27 cellular contexts compared by ENCODE assay signal in the genomic region with DNA sequence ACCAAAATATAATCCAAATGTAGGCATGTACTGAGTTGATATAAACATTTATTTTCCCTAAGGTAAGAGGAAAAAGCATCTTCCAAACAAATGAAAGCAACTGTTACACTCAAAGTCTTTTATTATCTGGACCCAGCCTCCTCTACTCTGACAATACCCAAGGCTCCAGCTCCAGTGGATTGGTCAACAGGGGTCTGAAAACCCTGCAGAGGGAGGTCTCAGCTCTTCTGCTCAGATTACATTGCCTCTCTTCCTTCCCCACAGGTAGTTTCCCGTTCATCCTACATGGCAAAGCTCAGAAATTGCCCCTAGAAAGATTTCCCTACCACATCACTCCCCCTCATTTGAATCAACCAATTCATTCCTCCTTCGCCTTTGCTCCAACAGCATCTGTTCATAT.
"Had no signal": no experiment of that assay in that cellular context is flagged by ENCODE, and none has a peak within 500 bp of the region (broad histone marks: within the 10 kb centered on the region; RNA-seq: fewer than 3 reads in every experiment).

No MANE protein-coding gene starts in this region.

- DNase-seq: activated CD4-positive, alpha-beta T cell treated with anti-CD3 and anti-CD28 coated beads for 36 hours; activated CD4-positive, alpha-beta T cell treated with anti-CD3 and anti-CD28 coated beads, Interleukin-2, amount 10 ng/mL, durations not matched to agents 7 days and 5 days; activated CD4-positive, alpha-beta T cell treated with anti-CD3 and anti-CD28 coated beads, Interleukin-2, amount 50 U/mL, for 48 hours; activated CD8-positive, alpha-beta T cell treated with anti-CD3 and anti-CD28 coated beads, Interleukin-2, amount 10 ng/mL, durations not matched to agents 7 days and 5 days; activated gamma-delta T cell treated with Interleukin-2 at 50 U/mL for 16 hours; activated naive CD4-positive, alpha-beta T cell treated with anti-CD3 and anti-CD28 coated beads for 36 hours; activated T-cell treated with anti-CD3 and anti-CD28 coated beads, Interleukin-2, amount 50 U/mL, for 24 hours; adrenal gland; body of pancreas; caudate nucleus; NCI-H1048; NCI-H1105 treated with DMSO at 0.1 percent for 48 hours; NCI-H1436; NCI-H1694; NCI-H1930; NCI-H2081 treated with DMSO at 0.1 percent for 48 hours; NCI-H226; NCI-H446 treated with DMSO at 0.1 percent for 48 hours; NCI-H524; SHP77; SJCRH30; T1000; WERI-Rb-1 had no signal

- H3K27me3 ChIP-seq: adrenal gland, body of pancreas, SJCRH30 had no signal

- H3K4me3 Mint-ChIP-seq: activated CD4-positive, alpha-beta T cell treated with anti-CD3 and anti-CD28 coated beads for 36 hours; activated CD4-positive, alpha-beta T cell treated with anti-CD3 and anti-CD28 coated beads, Interleukin-2, amount 10 ng/mL, durations not matched to agents 7 days and 5 days; activated CD8-positive, alpha-beta T cell treated with anti-CD3 and anti-CD28 coated beads, Interleukin-2, amount 10 ng/mL, durations not matched to agents 7 days and 5 days; activated naive CD4-positive, alpha-beta T cell treated with anti-CD3 and anti-CD28 coated beads for 36 hours; activated T-cell treated with anti-CD3 and anti-CD28 coated beads, Interleukin-2, amount 50 U/mL, for 24 hours had no signal

- H3K4me1 ChIP-seq: adrenal gland, body of pancreas, SJCRH30 had no signal

- H3K4me2 ChIP-seq: KMS-11 had no signal

- H3K27ac Mint-ChIP-seq: activated CD4-positive, alpha-beta T cell treated with anti-CD3 and anti-CD28 coated beads for 36 hours; activated CD4-positive, alpha-beta T cell treated with anti-CD3 and anti-CD28 coated beads, Interleukin-2, amount 10 ng/mL, durations not matched to agents 7 days and 5 days; activated CD8-positive, alpha-beta T cell treated with anti-CD3 and anti-CD28 coated beads, Interleukin-2, amount 10 ng/mL, durations not matched to agents 7 days and 5 days; activated naive CD4-positive, alpha-beta T cell treated with anti-CD3 and anti-CD28 coated beads for 36 hours; activated naive CD4-positive, alpha-beta T cell treated with anti-CD3 and anti-CD28 coated beads, Interleukin-2, amount 50 U/mL, for 72 hours; activated T-cell treated with anti-CD3 and anti-CD28 coated beads, Interleukin-2, amount 50 U/mL, for 24 hours had no signal

- H3K36me3 Mint-ChIP-seq: activated naive CD4-positive, alpha-beta T cell treated with anti-CD3 and anti-CD28 coated beads, Interleukin-2, amount 50 U/mL, for 72 hours had no signal

- H3K9me3 Mint-ChIP-seq: activated CD4-positive, alpha-beta T cell treated with anti-CD3 and anti-CD28 coated beads, Interleukin-2, amount 10 ng/mL, durations not matched to agents 7 days and 5 days; activated naive CD4-positive, alpha-beta T cell treated with anti-CD3 and anti-CD28 coated beads for 36 hours; activated naive CD4-positive, alpha-beta T cell treated with anti-CD3 and anti-CD28 coated beads, Interleukin-2, amount 50 U/mL, for 72 hours; activated T-cell treated with anti-CD3 and anti-CD28 coated beads, Interleukin-2, amount 50 U/mL, for 24 hours had no signal

- H3K4me3 ChIP-seq: adrenal gland, body of pancreas, SJCRH30, SK-N-MC had no signal

- H3K9ac ChIP-seq: KMS-11 had no signal

- H3K4me1 Mint-ChIP-seq: activated CD4-positive, alpha-beta T cell treated with anti-CD3 and anti-CD28 coated beads for 36 hours; activated CD4-positive, alpha-beta T cell treated with anti-CD3 and anti-CD28 coated beads, Interleukin-2, amount 10 ng/mL, durations not matched to agents 7 days and 5 days had no signal

- H3K9me3 ChIP-seq: adrenal gland, body of pancreas, SJCRH30 had no signal

- H3K36me3 ChIP-seq: adrenal gland, SJCRH30, WERI-Rb-1 had no signal

- ATAC-seq: activated CD4-positive, alpha-beta T cell treated with anti-CD3 and anti-CD28 coated beads for 36 hours; activated CD8-positive, alpha-beta T cell treated with anti-CD3 and anti-CD28 coated beads, Interleukin-2, amount 10 ng/mL, durations not matched to agents 7 days and 5 days; activated naive CD4-positive, alpha-beta T cell treated with anti-CD3 and anti-CD28 coated beads, Interleukin-2, amount 50 U/mL, for 72 hours; body of pancreas; Panc1 had no signal

- H3K27ac ChIP-seq: adrenal gland, body of pancreas, KMS-11, SJCRH30, SK-N-MC, WERI-Rb-1 had no signal
